20 cellular contexts compared by ENCODE assay signal in the genomic region with DNA sequence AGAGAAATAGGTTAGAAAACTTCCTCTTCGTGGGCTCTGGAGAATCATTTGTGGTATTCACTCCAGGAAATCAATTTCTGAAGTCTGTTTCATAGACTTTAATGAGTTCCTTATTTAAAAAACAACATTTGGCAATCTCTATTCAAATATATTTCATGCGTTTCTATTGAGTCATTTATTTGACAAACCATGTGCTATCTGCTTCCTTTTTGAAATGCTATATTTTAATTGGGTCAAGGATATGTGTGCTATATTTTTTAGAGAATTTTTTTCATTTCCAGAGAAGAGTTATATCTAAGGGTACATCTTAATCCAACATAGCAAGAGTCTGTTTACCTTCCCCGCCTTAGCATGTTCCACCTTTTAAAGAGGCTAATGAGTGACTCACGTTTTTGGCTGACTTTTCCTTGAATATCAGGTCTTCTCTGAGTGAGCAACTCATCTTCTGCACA.
DNase-seq lines count a peak whose midpoint lies in the region; ATAC-seq and TF ChIP-seq lines count a peak whose summit lies in the region.
"Had no signal": no experiment of that assay in that cellular context is flagged by ENCODE, and none has a peak within 500 bp of the region (broad histone marks: within the 10 kb centered on the region; RNA-seq: fewer than 3 reads in every experiment).

No MANE protein-coding gene starts in this region.

- peak; percentile 24 for ATAC-seq in activated naive CD8-positive, alpha-beta T cell treated with anti-CD3 and anti-CD28 coated beads, Interleukin-2, amount 50 U/mL, for 24 hours
- ATAC-seq in T-cell (replicated peaks in 1 of 4) (no peak), GM18502 (IDR thresholded peaks at IDR 0.05; ENCODE audit: poor library complexity, unreplicated experiment) (no peak)
- ATAC-seq: body of pancreas, left colon, right lobe of liver had no signal

- TF ChIP-seq POLR2A in adrenal gland (IDR thresholded peaks at IDR 0.05) = no peak

- H3K4me1 ChIP-seq in adrenal gland (replicated peaks in 1 of 2) = no peaks in the 10 kb centered on the region
- H3K4me1 ChIP-seq: body of pancreas, right lobe of liver, testis had no signal

- no peak overlapping the region for H3K4me3 Mint-ChIP-seq in activated naive CD8-positive, alpha-beta T cell treated with anti-CD3 and anti-CD28 coated beads, Interleukin-2, amount 50 U/mL, for 24 hours
- H3K4me3 Mint-ChIP-seq in T-cell = no peak overlapping the region
- H3K4me3 Mint-ChIP-seq: activated B cell treated with CpG ODN at 0.5 μM for 24 hours had no signal

- H3K36me3 Mint-ChIP-seq in activated naive CD8-positive, alpha-beta T cell treated with anti-CD3 and anti-CD28 coated beads, Interleukin-2, amount 50 U/mL, for 24 hours (ENCODE audit: low read depth) = peaks cover 1% of the 10 kb centered on the region
- H3K36me3 Mint-ChIP-seq in T-cell = no peaks in the 10 kb centered on the region

- 44 to 48% (median 45%) methylated on average over 4 of the region's 4 CpGs for WGBS in adrenal gland, 4 donors

- peaks cover 39% of the 10 kb centered on the region for H3K4me1 Mint-ChIP-seq in activated naive CD8-positive, alpha-beta T cell treated with anti-CD3 and anti-CD28 coated beads, Interleukin-2, amount 50 U/mL, for 24 hours
- H3K4me1 Mint-ChIP-seq in T-cell = peaks cover 8 to 41% (median 16%) of the 10 kb centered on the region in 3 donors
- H3K4me1 Mint-ChIP-seq: activated B cell treated with CpG ODN at 0.5 μM for 24 hours had no signal

- peak overlapping the region; percentile 37 for H3K27ac Mint-ChIP-seq in activated naive CD8-positive, alpha-beta T cell treated with anti-CD3 and anti-CD28 coated beads, Interleukin-2, amount 50 U/mL, for 24 hours
- peak overlapping the region in 1 of 2 donors; percentile 25 for H3K27ac Mint-ChIP-seq in T-cell
- H3K27ac Mint-ChIP-seq: activated B cell treated with CpG ODN at 0.5 μM for 24 hours had no signal

- H3K36me3 ChIP-seq in BJ (ENCODE audit: control insufficient read depth, insufficient read depth, low read length) (no peaks in the 10 kb centered on the region), adrenal gland (replicated peaks in 1 of 2) (no peaks in the 10 kb centered on the region)
- H3K36me3 ChIP-seq: BLaER1 treated with 17β-estradiol and CSF1 and Interleukin-3, amounts not matched to agents 10 nM and 100 nM; esophagus squamous epithelium; neutrophil; right lobe of liver had no signal

- no peak overlapping the region for H3K27ac ChIP-seq in adrenal gland
- H3K27ac ChIP-seq: BLaER1 treated with 17β-estradiol and CSF1 and Interleukin-3, amounts not matched to agents 10 nM and 100 nM; body of pancreas; esophagus squamous epithelium; neutrophil; right lobe of liver; testis had no signal

- intact Hi-C loops in adrenal gland (cut with DNase I) = no loop called here

- TF ChIP-seq CTCF in BJ (IDR thresholded peaks at IDR 0.05; ENCODE audit: insufficient read depth, low read depth, low read length) (no peak), adrenal gland (IDR thresholded peaks at IDR 0.05) (no peak)

- POLR2A ChIA-PET in BJ (lab: Charles Lee) (no interaction called here), T-cell (lab: Charles Lee) (no interaction called here)

- H3K27me3 ChIP-seq in BJ (ENCODE audit: control insufficient read depth, insufficient read depth, low read length) = no peaks in the 10 kb centered on the region
- no peaks in the 10 kb centered on the region for H3K27me3 ChIP-seq in adrenal gland
- H3K27me3 ChIP-seq: body of pancreas, esophagus squamous epithelium, right lobe of liver, testis had no signal

- peaks cover 14% of the 10 kb centered on the region for H3K9me3 Mint-ChIP-seq in activated naive CD8-positive, alpha-beta T cell treated with anti-CD3 and anti-CD28 coated beads, Interleukin-2, amount 50 U/mL, for 24 hours
- peaks cover 0 to 3% (median 0%) of the 10 kb centered on the region in 3 donors for H3K9me3 Mint-ChIP-seq in T-cell
- H3K9me3 Mint-ChIP-seq: activated B cell treated with CpG ODN at 0.5 μM for 24 hours had no signal

- peaks cover 7% of the 10 kb centered on the region for H3K27me3 Mint-ChIP-seq in activated naive CD8-positive, alpha-beta T cell treated with anti-CD3 and anti-CD28 coated beads, Interleukin-2, amount 50 U/mL, for 24 hours
- H3K27me3 Mint-ChIP-seq in T-cell = peaks cover 0 to 2% of the 10 kb centered on the region in 2 donors

- DNase-seq in BJ (ENCODE audit: low read depth) (peak; percentile 22), HS-5 (ENCODE audit: low read depth) (peak; percentile 43), kidney tubule cell (ENCODE audit: low spot score) (peak; percentile 29), T-cell (no peak), adrenal gland (no peak), HUDEP-2 (lab: John Stamatoyannopoulos, UW; ENCODE audit: unreplicated experiment in 76 of 76) (no peak)
- DNase-seq in activated naive CD8-positive, alpha-beta T cell treated with anti-CD3 and anti-CD28 coated beads, Interleukin-2, amount 50 U/mL, for 24 hours = no peak
- DNase-seq: activated B cell treated with CpG ODN at 0.5 μM for 24 hours, activated gamma-delta T cell treated with Interleukin-2 at 50 U/mL for 16 hours, body of pancreas, DMS79 treated with DMSO at 0.1 percent for 48 hours, esophagus squamous epithelium, left colon, NCI-H1048, right lobe of liver, T-helper 1 cell, testis had no signal

- CTCF ChIA-PET in BJ (lab: Yijun Ruan, JAX) (no interaction called here), T-cell (lab: Charles Lee) (interaction anchor here in 1 of 2 donors (0.6 kb wide), 1 partner anchor 11 kb away, joined by 3 read pairs; no protein-coding TSS in a partner anchor)

- H3K9me3 ChIP-seq in adrenal gland (replicated peaks in 1 of 3) = no peaks in the 10 kb centered on the region
- H3K9me3 ChIP-seq: body of pancreas, esophagus squamous epithelium, neutrophil, right lobe of liver, testis had no signal

- no peak overlapping the region for H3K4me3 ChIP-seq in BJ (ENCODE audit: low read depth, low read length)
- H3K4me3 ChIP-seq in adrenal gland = no peak overlapping the region
- H3K4me3 ChIP-seq: BLaER1 treated with 17β-estradiol and CSF1 and Interleukin-3, amounts not matched to agents 10 nM and 100 nM; body of pancreas; esophagus squamous epithelium; right lobe of liver; testis had no signal

Comparison
In these comparisons a context has a peak if more than half of its experiments do, and no peak if none do; other contexts are left out.
1. DNase-seq: peak in BJ (single experiment), HS-5 (single experiment) and kidney tubule cell (single experiment); none in activated naive CD8-positive, alpha-beta T cell treated with anti-CD3 and anti-CD28 coated beads, Interleukin-2, amount 50 U/mL, for 24 hours (single experiment), T-cell (0 of 34), adrenal gland (0 of 7) and HUDEP-2 (0 of 76).